Comparison of ENCODE assay signal across 8 cellular contexts in genomic region chr9:4297795-4298254, GRCh38. TPM values are rescaled to one million over a fixed set of nuclear protein-coding genes. Genes with fewer than 3 reads are reported as not detected.
DNase-seq lines count a peak whose midpoint lies in the region; ATAC-seq and TF ChIP-seq lines count a peak whose summit lies in the region.

No MANE protein-coding gene starts in this region.

- H3F3A ChIP-seq in PC-3 (ENCODE audit: low read length, unreplicated experiment): peaks cover 16% of the 10 kb centered on the region

- WGBS in neuronal stem cell (ENCODE audit: extremely low coverage in 2 of 2, insufficient read length in 2 of 2, insufficient replicate concordance in 1 of 2), 2 donors: no CpG with 5 or more reads among the region's 58 CpGs

- peak overlapping the region; percentile 21 for H2BK5ac ChIP-seq in neuronal stem cell (ENCODE audit: low read length)

- peak overlapping the region; percentile 81 for H3K23ac ChIP-seq in neuronal stem cell (ENCODE audit: low read depth, low read length, poor library complexity)

- H3K27ac Mint-ChIP-seq in activated naive CD4-positive, alpha-beta T cell treated with anti-CD3 and anti-CD28 coated beads, Interleukin-2, amount 50 U/mL, for 72 hours: peak overlapping the region; percentile 96 to 97

- POLR2A ChIA-PET in PC-3 (lab: Charles Lee; ENCODE audit: unreplicated experiment): no interaction called here

- DNase-seq in SIG-M5 treated with dmso at 0.1 percent for 504 hours (lab: John Stamatoyannopoulos, UW; ENCODE audit: unreplicated experiment): peak; percentile 72
- no peak for DNase-seq in SIG-M5 (lab: John Stamatoyannopoulos, UW)
- DNase-seq in PC-3: peak; percentile 57
- DNase-seq in activated naive CD4-positive, alpha-beta T cell treated with anti-CD3 and anti-CD28 coated beads, Interleukin-2, amount 50 U/mL, for 72 hours (ENCODE audit: low spot score in 2 of 2): peak in 1 of 2 donors; percentile 47
- peak; percentile 48 for DNase-seq in globus pallidus (ENCODE audit: low spot score)
- peak; percentile 80 for DNase-seq in neuronal stem cell (ENCODE audit: low spot score)
- DNase-seq in vagina (ENCODE audit: extremely low spot score in 2 of 2): no peak

- peaks cover 10% of the 10 kb centered on the region for H3K79me1 ChIP-seq in neuronal stem cell (ENCODE audit: low read depth, low read length)

- H3K36me3 ChIP-seq in PC-3 (ENCODE audit: low read depth, low read length): no peaks in the 10 kb centered on the region
- no peaks in the 10 kb centered on the region for H3K36me3 ChIP-seq in neuronal stem cell (replicated peaks in 1 of 2; ENCODE audit: control insufficient read depth in 2 of 2, insufficient read depth in 2 of 2, low read length in 2 of 2)
- H3K36me3 ChIP-seq in vagina: no peaks in the 10 kb centered on the region

- peak overlapping the region; percentile 30 for H2BK15ac ChIP-seq in neuronal stem cell (ENCODE audit: low read length)

- H4K8ac ChIP-seq in neuronal stem cell (ENCODE audit: low read depth, low read length): peak overlapping the region; percentile 5

- peak overlapping the region; percentile 40 for H4K91ac ChIP-seq in neuronal stem cell (ENCODE audit: low read depth, low read length, poor library complexity)

- H2BK12ac ChIP-seq in neuronal stem cell (ENCODE audit: low read length): no peak overlapping the region

- H4K20me1 ChIP-seq in PC-3 (ENCODE audit: low read length): no peaks in the 10 kb centered on the region

- H3K9ac ChIP-seq in PC-3 (ENCODE audit: low read length) (peak overlapping the region; percentile 94), neuronal stem cell (ENCODE audit: low read depth, low read length, poor library complexity) (peak overlapping the region; percentile 96)

- H3K9me2 ChIP-seq in PC-3 (replicated peaks; ENCODE audit: low read length): no peaks in the 10 kb centered on the region

- peak overlapping the region; percentile 98 for H3K4me2 ChIP-seq in PC-3 (ENCODE audit: low read length)
- H3K4me2 ChIP-seq in neuronal stem cell (ENCODE audit: insufficient read depth, low read length, poor library complexity, severe bottlenecking): peak overlapping the region; percentile 76

- H3K4me3 ChIP-seq in PC-3 (ENCODE audit: low read length): peak overlapping the region; percentile 94
- peak overlapping the region; percentile 75 to 93 for H3K4me3 ChIP-seq in neuronal stem cell (ENCODE audit: low read length in 2 of 2)
- H3K4me3 ChIP-seq in vagina: peak overlapping the region; percentile 70 to 71

- no peak overlapping the region for H2AK5ac ChIP-seq in neuronal stem cell (ENCODE audit: low read depth, low read length)

- H2AFZ ChIP-seq in PC-3 (ENCODE audit: low read length): peak overlapping the region; percentile 82
- peak overlapping the region; percentile 98 for H2AFZ ChIP-seq in neuronal stem cell (ENCODE audit: low read length)

- CTCF ChIA-PET in PC-3 (lab: Charles Lee): interaction anchor here (1.1 kb wide), 1 partner anchor 123 kb away, joined by 4 read pairs; no protein-coding TSS in a partner anchor

- peaks cover 44% of the 10 kb centered on the region for H3K79me2 ChIP-seq in PC-3 (ENCODE audit: low read length)

- H3K27me3 ChIP-seq in PC-3 (ENCODE audit: low read length) (no peaks in the 10 kb centered on the region), neuronal stem cell (ENCODE audit: control insufficient read depth in 3 of 3, insufficient read depth in 3 of 3, low read depth in 1 of 3, low read length in 3 of 3) (no peaks in the 10 kb centered on the region), vagina (no peaks in the 10 kb centered on the region)

- TF ChIP-seq CTCF in PC-3 (conservative IDR thresholded peaks at IDR 0.05; ENCODE audit: low read depth, low read length): no peak
- TF ChIP-seq CTCF in vagina (IDR thresholded peaks at IDR 0.05): no peak

- H3K36me3 Mint-ChIP-seq in activated naive CD4-positive, alpha-beta T cell treated with anti-CD3 and anti-CD28 coated beads, Interleukin-2, amount 50 U/mL, for 72 hours: peaks cover 0 to 21% of the 10 kb centered on the region in 2 donors

- ATAC-seq in HG02981 (IDR thresholded peaks at IDR 0.05; ENCODE audit: unreplicated experiment) (peak; percentile 38), PC-3 (peak; percentile 28)
- ATAC-seq in activated naive CD4-positive, alpha-beta T cell treated with anti-CD3 and anti-CD28 coated beads, Interleukin-2, amount 50 U/mL, for 72 hours: peak; percentile 27 to 50

- H3K9me3 Mint-ChIP-seq in activated naive CD4-positive, alpha-beta T cell treated with anti-CD3 and anti-CD28 coated beads, Interleukin-2, amount 50 U/mL, for 72 hours: no peaks in the 10 kb centered on the region

- H3K4me1 ChIP-seq in PC-3 (ENCODE audit: insufficient read depth, low read length) (peaks cover 57% of the 10 kb centered on the region), neuronal stem cell (ENCODE audit: control insufficient read depth in 2 of 2, insufficient read depth in 1 of 2, low read depth in 1 of 2, low read length in 2 of 2) (peaks cover 3 to 7% of the 10 kb centered on the region in 2 donors), vagina (peaks cover 19% of the 10 kb centered on the region)

- BruUV-seq in PC-3 (replicated peaks; lab: Mats Ljungman, UMichigan): no TSS peak

- no peak for TF ChIP-seq POLR2A in vagina (IDR thresholded peaks at IDR 0.05)

- peak overlapping the region; percentile 93 for H3K18ac ChIP-seq in neuronal stem cell (ENCODE audit: low read length)

- H3K9me3 ChIP-seq in PC-3 (ENCODE audit: low read length) (no peaks in the 10 kb centered on the region), neuronal stem cell (replicated peaks in 1 of 2; ENCODE audit: control insufficient read depth in 2 of 2, insufficient read depth in 1 of 2, low read depth in 1 of 2, low read length in 2 of 2) (no peaks in the 10 kb centered on the region), vagina (no peaks in the 10 kb centered on the region)

- H3K4ac ChIP-seq in neuronal stem cell (ENCODE audit: low read length): no peak overlapping the region

- H3K27ac ChIP-seq in PC-3 (ENCODE audit: low read length): peak overlapping the region; percentile 91
- H3K27ac ChIP-seq in neuronal stem cell (replicated peaks; ENCODE audit: low read length): peak overlapping the region; percentile 85
- peak overlapping the region; percentile 92 for H3K27ac ChIP-seq in vagina

- H3K14ac ChIP-seq in neuronal stem cell (ENCODE audit: low read length): peak overlapping the region; percentile 83

- no peak overlapping the region for H2BK120ac ChIP-seq in neuronal stem cell (ENCODE audit: low read depth, low read length)

- intact Hi-C loops in PC-3 (cut with micrococcal nuclease): loop anchor here (1.0 to 5.0 kb wide), 4 partner anchors 42 to 423 kb away; no protein-coding TSS in a partner anchor
- intact Hi-C loops in vagina (cut with DNase I): no loop called here

RNA-seq across cellular contexts. Expression of gene GLIS3, which starts 2.0 kb away (rescaled TPM):
- total RNA-seq in PC-3 (2014; rRNA removed): 9.0 and 17.0 TPM in 2 replicates
- total RNA-seq in activated naive CD4-positive, alpha-beta T cell treated with anti-CD3 and anti-CD28 coated beads, Interleukin-2, amount 50 U/mL, for 72 hours: 1 to 10 TPM; 2.2 to 6.4 TPM
- polyA plus RNA-seq in neuronal stem cell (2013, experiment 1 of 2): 14.7 TPM
- 15.3 TPM for polyA plus RNA-seq in neuronal stem cell (2013, experiment 2 of 2)
- total RNA-seq in vagina: 33.4 TPM

Comparison
In these comparisons a context has a peak if more than half of its experiments do, and no peak if none do; other contexts are left out.
1. DNase-seq: peak in SIG-M5 treated with dmso at 0.1 percent for 504 hours (single experiment), PC-3 (single experiment), globus pallidus (single experiment) and neuronal stem cell (single experiment); none in SIG-M5 (single experiment) and vagina (0 of 2).
2. Peak in every context shown above with its lines, with median percentiles within 50 percentile points of each other: ATAC-seq, H3K27ac ChIP-seq and H3K4me3 ChIP-seq.